14 cellular contexts compared by ENCODE assay signal in the genomic region with DNA sequence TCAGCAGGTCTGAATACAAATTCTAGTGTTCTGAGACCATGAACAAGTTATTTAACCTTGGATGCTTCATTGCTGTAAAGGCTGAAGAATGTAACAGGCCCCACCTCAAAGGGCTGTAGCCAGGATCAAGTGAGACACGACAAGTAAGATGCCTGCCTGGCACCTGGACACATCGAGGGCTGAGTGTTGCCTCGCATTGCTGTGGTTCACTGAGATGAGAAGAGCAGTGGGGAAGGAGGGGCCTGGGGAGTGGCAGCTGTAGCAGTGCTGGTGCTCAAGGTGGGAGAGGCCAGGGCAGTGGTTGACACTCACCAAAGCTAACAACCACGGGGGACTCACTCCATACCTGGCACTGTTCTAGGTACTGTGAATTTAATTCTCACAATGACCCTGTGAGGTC.
"Had no signal": no experiment of that assay in that cellular context is flagged by ENCODE, and none has a peak within 500 bp of the region (broad histone marks: within the 10 kb centered on the region; RNA-seq: fewer than 3 reads in every experiment).

No MANE protein-coding gene starts in this region.

- H3K27ac ChIP-seq: heart right ventricle, neutrophil, uterus had no signal

- H3K4me3 ChIP-seq: heart right ventricle, uterus had no signal

- H3K36me3 ChIP-seq: neutrophil, uterus had no signal

- ATAC-seq: esophagus mucosa; heart right ventricle; left cardiac atrium; naive thymus-derived CD8-positive, alpha-beta T cell had no signal

- DNase-seq: effector memory CD4-positive, alpha-beta T cell; heart right ventricle; islet precursor cell; left cardiac atrium; mammary epithelial cell; naive thymus-derived CD8-positive, alpha-beta T cell; posterior cingulate gyrus; small intestine; stimulated activated CD4-positive, alpha-beta T cell treated with anti-CD3 and anti-CD28 coated beads, Interleukin-12 subunit alpha, Interleukin-12 subunit beta, amount 100 ng/mL, for 4 hours; stimulated activated CD4-positive, alpha-beta T cell treated with anti-CD3 and anti-CD28 coated beads, Interleukin-2, amount 100 ng/mL, for 48 hours; stimulated activated naive CD4-positive, alpha-beta T cell treated with Interleukin-2 at 50 U/mL for 16 hours; uterus had no signal

- H3K27me3 ChIP-seq: heart right ventricle, neutrophil, uterus had no signal

- H3K4me1 ChIP-seq: heart right ventricle, uterus had no signal

- H3K9me3 ChIP-seq: heart right ventricle, neutrophil, uterus had no signal
